ENCODE assay signal across 18 cellular contexts in genomic region chr12:106480259-106480658, GRCh38.
DNase-seq lines count a peak whose midpoint lies in the region; ATAC-seq, FAIRE-seq and TF ChIP-seq lines count a peak whose summit lies in the region.
"Had no signal": no experiment of that assay in that cellular context is flagged by ENCODE, and none has a peak within 500 bp of the region (broad histone marks: within the 10 kb centered on the region; RNA-seq: fewer than 3 reads in every experiment).

No MANE protein-coding gene starts in this region.

- H3K27me3 ChIP-seq in bronchial epithelial cell (ENCODE audit: control insufficient read depth, insufficient read depth, low read length) (no peaks in the 10 kb centered on the region), foreskin keratinocyte (no peaks in the 10 kb centered on the region), A673 (replicated peaks; ENCODE audit: insufficient read depth, low read depth, low read length, poor library complexity) (no peaks in the 10 kb centered on the region), H9 (ENCODE audit: insufficient read depth, low read length) (no peaks in the 10 kb centered on the region)
- H3K27me3 ChIP-seq: BLaER1 treated with 17β-estradiol and CSF1 and Interleukin-3, amounts not matched to agents 10 nM and 100 nM had no signal

- ATAC-seq in foreskin keratinocyte, result peak; percentile 26
- ATAC-seq: HCT116 had no signal

- POLR2A ChIA-PET in A673 (lab: Charles Lee; ENCODE audit: low non-redundant PET), result no interaction called here

- no peak overlapping the region for H3K4ac ChIP-seq in H9 (ENCODE audit: low read depth, low read length)

- no peak overlapping the region for H4K5ac ChIP-seq in H9 (ENCODE audit: insufficient read length, low read depth, low read length)

- no peak overlapping the region for H3K4me3 Mint-ChIP-seq in H9
- H3K4me3 Mint-ChIP-seq: CD4-positive, CD25-positive, alpha-beta regulatory T cell had no signal

- WGBS in H9 (ENCODE audit: extremely low coverage, insufficient read length, low lambda C conversion rate), result no CpG with 5 or more reads among the region's 1 CpG

- H3K36me3 ChIP-seq in bronchial epithelial cell (ENCODE audit: control insufficient read depth, insufficient read depth, low read length) (no peaks in the 10 kb centered on the region), A673 (ENCODE audit: insufficient read depth, low read length, poor library complexity, severe bottlenecking) (no peaks in the 10 kb centered on the region)

- no peak overlapping the region for H2BK12ac ChIP-seq in H9 (ENCODE audit: insufficient read length, low read depth, low read length)

- H3K23me2 ChIP-seq in H9 (ENCODE audit: insufficient read length, low read depth, low read length, poor library complexity, severe bottlenecking), result no peaks in the 10 kb centered on the region

- H3K23ac ChIP-seq in H9 (ENCODE audit: insufficient read length, low read depth, low read length), result no peak overlapping the region

- H3K79me2 ChIP-seq in H9 (ENCODE audit: insufficient read depth, low read length), result no peaks in the 10 kb centered on the region

- CTCF ChIA-PET in A673 (lab: Charles Lee), result no interaction called here

- no peak overlapping the region; a peak in 1 of 7 replicates for H3K27ac Mint-ChIP-seq in H9
- H3K27ac Mint-ChIP-seq: CD4-positive, CD25-positive, alpha-beta regulatory T cell had no signal

- no peak overlapping the region for H3K56ac ChIP-seq in H9 (ENCODE audit: insufficient read length, low read depth, low read length)

- H3K9me3 Mint-ChIP-seq in H9, result peaks cover 4 to 10% of the 10 kb centered on the region in 2 experiments; a peak in 3 of 5 replicates

- H3K27me3 Mint-ChIP-seq in H9 (ENCODE audit: low read depth), result no peaks in the 10 kb centered on the region
- H3K27me3 Mint-ChIP-seq: CD4-positive, CD25-positive, alpha-beta regulatory T cell had no signal

- no peak overlapping the region for H3K9ac ChIP-seq in H9 (ENCODE audit: extremely low read depth, insufficient read length, low read length)
- H3K9ac ChIP-seq: BLaER1 treated with 17β-estradiol and CSF1 and Interleukin-3, amounts not matched to agents 10 nM and 100 nM had no signal

- TF ChIP-seq CTCF in bronchial epithelial cell (IDR thresholded peaks at IDR 0.05; ENCODE audit: insufficient read depth, low read length, severe bottlenecking), result no peak
- TF ChIP-seq CTCF in foreskin keratinocyte (conservative IDR thresholded peaks at IDR 0.05), result no peak
- no peak for TF ChIP-seq CTCF in A673 (conservative IDR thresholded peaks at IDR 0.05; ENCODE audit: low read depth, low read length)
- no peak for TF ChIP-seq CTCF in H9 (conservative IDR thresholded peaks at IDR 0.05)

- no peaks in the 10 kb centered on the region for H3K9me3 ChIP-seq in A673 (ENCODE audit: low read depth, low read length, poor library complexity, severe bottlenecking)
- no peaks in the 10 kb centered on the region for H3K9me3 ChIP-seq in H9 (ENCODE audit: control insufficient read depth, low read depth, low read length)

- H3K27ac ChIP-seq in foreskin keratinocyte (no peak overlapping the region), A673 (ENCODE audit: low read depth, low read length, poor library complexity, severe bottlenecking) (no peak overlapping the region), H9 (ENCODE audit: insufficient read length, low read depth, low read length) (no peak overlapping the region)
- H3K27ac ChIP-seq: BLaER1 treated with 17β-estradiol and CSF1 and Interleukin-3, amounts not matched to agents 10 nM and 100 nM had no signal

- no TSS peak for BruUV-seq in A673 (replicated peaks; lab: Mats Ljungman, UMichigan)

- no peaks in the 10 kb centered on the region for H3K79me1 ChIP-seq in H9 (ENCODE audit: insufficient read depth, low read depth, low read length, poor library complexity, severe bottlenecking)

- H2BK120ac ChIP-seq in H9 (ENCODE audit: low read depth, low read length, poor library complexity, severe bottlenecking), result no peak overlapping the region

- intact Hi-C loops in A673 (cut with micrococcal nuclease; ENCODE audit: unreplicated experiment), result no loop called here

- no peak overlapping the region for H3T11ph ChIP-seq in H9 (ENCODE audit: low read length)

- no peak overlapping the region for H2BK5ac ChIP-seq in H9 (ENCODE audit: insufficient read length, low read length)

- H3K18ac ChIP-seq in H9 (ENCODE audit: insufficient read length, low read depth, low read length), result no peak overlapping the region

- no peak overlapping the region for H3K14ac ChIP-seq in H9 (ENCODE audit: insufficient read depth, low read length)

- H2AFZ ChIP-seq in H9 (ENCODE audit: low read length), result no peak overlapping the region

- H4K91ac ChIP-seq in H9 (ENCODE audit: insufficient read length, low read depth, low read length), result no peak overlapping the region

- no peak overlapping the region for H4K8ac ChIP-seq in H9 (replicated peaks; ENCODE audit: insufficient read length, low read depth, low read length)

- no peak overlapping the region for H2BK15ac ChIP-seq in H9 (ENCODE audit: low read depth, low read length)

- H3K4me1 Mint-ChIP-seq in H9, result peaks cover 0 to 9% of the 10 kb centered on the region in 2 experiments; a peak in 2 of 4 replicates
- H3K4me1 Mint-ChIP-seq: CD4-positive, CD25-positive, alpha-beta regulatory T cell had no signal

- no peaks in the 10 kb centered on the region for H4K20me1 ChIP-seq in H9 (ENCODE audit: control insufficient read depth, insufficient read depth, insufficient read length)
- H4K20me1 ChIP-seq: BLaER1 treated with 17β-estradiol and CSF1 and Interleukin-3, amounts not matched to agents 10 nM and 100 nM had no signal

- H2AK5ac ChIP-seq in H9 (ENCODE audit: insufficient read length, low read length), result no peak overlapping the region

- peak; percentile 10 for DNase-seq in HPDE6-E6E7 (ENCODE audit: extremely low spot score)
- DNase-seq in bronchial epithelial cell (ENCODE audit: low read depth), result peak; percentile 3
- peak in 1 of 2 donors; percentile 2 for DNase-seq in foreskin keratinocyte
- DNase-seq in renal cortical epithelial cell (ENCODE audit: low read depth), result peak; percentile 15
- no peak for DNase-seq in NCI-H446 (lab: John Stamatoyannopoulos, UW)
- no peak for DNase-seq in A673 (ENCODE audit: low spot score)
- DNase-seq in DMS79 treated with DMSO at 0.1 percent for 48 hours (lab: John Stamatoyannopoulos, UW), result no peak
- DNase-seq in H9, result no peak
- DNase-seq: 8988T; ACHN; Calu3; CD4-positive, CD25-positive, alpha-beta regulatory T cell; DMS 273 treated with DMSO at 0.1 percent for 48 hours had no signal

- peak; percentile 83 for FAIRE-seq in bronchial epithelial cell (lab: Jason Lieb, UNC)
- FAIRE-seq: G401.6, GM12891, HTR-8/SVneo had no signal

- no peak overlapping the region for H3K4me2 ChIP-seq in H9 (ENCODE audit: insufficient read depth, insufficient read length, low read length)
- H3K4me2 ChIP-seq: BLaER1 treated with 17β-estradiol and CSF1 and Interleukin-3, amounts not matched to agents 10 nM and 100 nM had no signal

- H3K4me1 ChIP-seq in foreskin keratinocyte (no peaks in the 10 kb centered on the region), A673 (ENCODE audit: insufficient read depth, low read length, poor library complexity, severe bottlenecking) (no peaks in the 10 kb centered on the region), H9 (ENCODE audit: insufficient read depth, low read length) (no peaks in the 10 kb centered on the region)
- H3K4me1 ChIP-seq: BLaER1 treated with 17β-estradiol and CSF1 and Interleukin-3, amounts not matched to agents 10 nM and 100 nM had no signal

- no peak overlapping the region for H2BK20ac ChIP-seq in H9 (ENCODE audit: low read depth, low read length, poor library complexity, severe bottlenecking)

- H3K36me3 Mint-ChIP-seq in H9 (ENCODE audit: insufficient read depth in 1 of 3, low read depth in 3 of 3), result peaks cover 5 to 13% (median 6%) of the 10 kb centered on the region in 3 experiments

- H3K4me3 ChIP-seq in bronchial epithelial cell (ENCODE audit: low read depth, low read length), result no peak overlapping the region
- H3K4me3 ChIP-seq in A673 (ENCODE audit: low read depth, low read length, poor library complexity, severe bottlenecking), result no peak overlapping the region
- H3K4me3 ChIP-seq: BLaER1 treated with 17β-estradiol and CSF1 and Interleukin-3, amounts not matched to agents 10 nM and 100 nM had no signal

Comparison
In these comparisons a context has a peak if more than half of its experiments do, and no peak if none do; other contexts are left out.
1. DNase-seq: peak in HPDE6-E6E7 (single experiment), bronchial epithelial cell (single experiment) and renal cortical epithelial cell (single experiment); none in NCI-H446 (0 of 2), A673 (single experiment), DMS79 treated with DMSO at 0.1 percent for 48 hours (single experiment) and H9 (single experiment).